Comparison of ENCODE assay signal across 30 cellular contexts in the genomic region with DNA sequence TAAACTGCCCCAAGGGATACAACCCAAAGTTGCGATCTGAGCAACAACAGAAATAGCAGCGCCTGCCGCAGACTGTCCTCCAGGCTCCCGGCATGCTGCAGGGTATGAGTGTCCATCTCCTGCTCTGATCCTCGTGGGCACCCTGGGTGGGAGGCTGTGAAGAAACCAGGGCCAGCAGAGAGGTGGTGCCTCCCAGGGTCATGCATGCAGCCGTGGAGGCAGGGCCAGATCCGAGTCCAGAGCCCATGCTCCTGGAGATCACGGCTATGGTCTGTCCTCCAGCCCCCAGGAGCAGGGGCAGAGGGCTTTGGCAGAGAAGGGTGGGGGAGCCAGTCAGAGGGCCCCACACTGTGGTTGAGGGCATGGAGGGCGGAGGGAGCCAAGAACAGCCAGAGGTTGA. TPM values are rescaled to one million over a fixed set of nuclear protein-coding genes. Genes with fewer than 3 reads are reported as not detected.
"Had no signal": no experiment of that assay in that cellular context is flagged by ENCODE, and none has a peak within 500 bp of the region (broad histone marks: within the 10 kb centered on the region; RNA-seq: fewer than 3 reads in every experiment).

No MANE protein-coding gene starts in this region.

- H3K27ac Mint-ChIP-seq: activated CD4-positive, alpha-beta T cell treated with anti-CD3 and anti-CD28 coated beads, Interleukin-2, amount 10 ng/mL, durations not matched to agents 7 days and 5 days; activated CD8-positive, alpha-beta T cell treated with anti-CD3 and anti-CD28 coated beads, Interleukin-2, amount 10 ng/mL, durations not matched to agents 7 days and 5 days; activated naive CD8-positive, alpha-beta T cell treated with anti-CD3 and anti-CD28 coated beads, Interleukin-2, amount 50 U/mL, for 24 hours; mesothelial cell of epicardium; stimulated activated naive B cell treated with anti-CD40 and anti-IgM and Interleukin-4, amounts not matched to agents 10 μg/mL and 1 μg/mL and 100 μg/mL, for 72 hours; T-cell; T-helper 2 cell treated with Interferon-gamma antibody and Interleukin-4, amounts not matched to agents 5 μg/mL and 100 μg/mL, for 36 hours had no signal

- H3K36me3 ChIP-seq: thoracic aorta, upper lobe of left lung had no signal

- FAIRE-seq: keratinocyte had no signal

- H3K9me3 Mint-ChIP-seq: activated CD4-positive, alpha-beta T cell treated with anti-CD3 and anti-CD28 coated beads, Interleukin-2, amount 10 ng/mL, durations not matched to agents 7 days and 5 days; activated naive CD8-positive, alpha-beta T cell treated with anti-CD3 and anti-CD28 coated beads, Interleukin-2, amount 50 U/mL, for 24 hours; activated T-helper 1 cell treated with anti-CD3 and anti-CD28 coated beads, Interleukin-12 subunit alpha, Interleukin-12 subunit beta, Interleukin-2, Interleukin-4 antibody, amounts not matched to agents 30 ng/mL and 10 ng/mL and 1 ng/mL, durations not matched to agents 14 hours and 24 hours and 36 hours; mesothelial cell of epicardium; naive thymus-derived CD8-positive, alpha-beta T cell; stimulated activated naive B cell treated with anti-CD40 and anti-IgM and Interleukin-4, amounts not matched to agents 10 μg/mL and 1 μg/mL and 100 μg/mL, for 72 hours; T-cell; T-helper 2 cell treated with Interferon-gamma antibody and Interleukin-4, amounts not matched to agents 5 μg/mL and 100 μg/mL, for 36 hours had no signal

- H3K27me3 ChIP-seq: upper lobe of left lung had no signal

- DNase-seq: activated CD4-positive, alpha-beta T cell treated with anti-CD3 and anti-CD28 coated beads, Interleukin-2, amount 10 ng/mL, durations not matched to agents 7 days and 5 days; activated CD8-positive, alpha-beta T cell treated with anti-CD3 and anti-CD28 coated beads, Interleukin-2, amount 10 ng/mL, durations not matched to agents 7 days and 5 days; activated gamma-delta T cell; activated naive CD4-positive, alpha-beta T cell treated with anti-CD3 and anti-CD28 coated beads, Interleukin-2, amount 50 U/mL, for 16 hours; activated naive CD8-positive, alpha-beta T cell treated with anti-CD3 and anti-CD28 coated beads, Interleukin-2, amount 50 U/mL, for 24 hours; anterior cingulate cortex; cerebellar nuclear complex; dermis blood vessel endothelial cell; effector memory CD4-positive, alpha-beta T cell; foreskin melanocyte; glutamatergic neuron; hypothalamus; naive thymus-derived CD8-positive, alpha-beta T cell; stimulated activated CD4-positive, alpha-beta T cell treated with anti-CD3 and anti-CD28 coated beads, Interleukin-15, amount 100 ng/mL, for 24 hours; stimulated activated naive B cell treated with anti-CD40 and anti-IgM and Interleukin-4, amounts not matched to agents 10 μg/mL and 1 μg/mL and 100 μg/mL, for 72 hours; T-cell had no signal

- H3K4me3 Mint-ChIP-seq: activated CD4-positive, alpha-beta T cell treated with anti-CD3 and anti-CD28 coated beads, Interleukin-2, amount 10 ng/mL, durations not matched to agents 7 days and 5 days; activated CD8-positive, alpha-beta T cell treated with anti-CD3 and anti-CD28 coated beads, Interleukin-2, amount 10 ng/mL, durations not matched to agents 7 days and 5 days; activated naive CD8-positive, alpha-beta T cell treated with anti-CD3 and anti-CD28 coated beads, Interleukin-2, amount 50 U/mL, for 24 hours; activated T-helper 1 cell treated with anti-CD3 and anti-CD28 coated beads, Interleukin-12 subunit alpha, Interleukin-12 subunit beta, Interleukin-2, Interleukin-4 antibody, amounts not matched to agents 30 ng/mL and 10 ng/mL and 1 ng/mL, durations not matched to agents 14 hours and 24 hours and 36 hours; mesothelial cell of epicardium; naive thymus-derived CD8-positive, alpha-beta T cell; stimulated activated naive B cell treated with anti-CD40 and anti-IgM and Interleukin-4, amounts not matched to agents 10 μg/mL and 1 μg/mL and 100 μg/mL, for 72 hours; T-cell; T-helper 2 cell treated with Interferon-gamma antibody and Interleukin-4, amounts not matched to agents 5 μg/mL and 100 μg/mL, for 36 hours had no signal

- ATAC-seq: activated CD4-positive, CD25-positive, alpha-beta regulatory T cell treated with anti-CD3 and anti-CD28 coated beads, Interleukin-2, amount 50 U/mL, for 24 hours; activated CD8-positive, alpha-beta T cell treated with anti-CD3 and anti-CD28 coated beads, Interleukin-2, amount 10 ng/mL, durations not matched to agents 7 days and 5 days; activated naive CD8-positive, alpha-beta T cell treated with anti-CD3 and anti-CD28 coated beads, Interleukin-2, amount 50 U/mL, for 24 hours; esophagus mucosa; left lobe of liver; naive thymus-derived CD8-positive, alpha-beta T cell; sciatic nerve; SK-N-SH treated with all-trans-retinoic acid at 6 μM for 48 hours; stimulated activated naive B cell treated with anti-CD40 and anti-IgM and Interleukin-4, amounts not matched to agents 10 μg/mL and 1 μg/mL and 100 μg/mL, for 72 hours; T-cell had no signal

- H3K27ac ChIP-seq: VCaP had no signal

- H3K9me3 ChIP-seq: thoracic aorta, upper lobe of left lung had no signal

- H3K4me3 ChIP-seq: smooth muscle cell, thoracic aorta, upper lobe of left lung had no signal

- H3K36me3 Mint-ChIP-seq: mesothelial cell of epicardium; stimulated activated naive B cell treated with anti-CD40 and anti-IgM and Interleukin-4, amounts not matched to agents 10 μg/mL and 1 μg/mL and 100 μg/mL, for 72 hours had no signal

- H3K27me3 Mint-ChIP-seq: activated CD4-positive, alpha-beta T cell treated with anti-CD3 and anti-CD28 coated beads, Interleukin-2, amount 10 ng/mL, durations not matched to agents 7 days and 5 days; activated naive CD8-positive, alpha-beta T cell treated with anti-CD3 and anti-CD28 coated beads, Interleukin-2, amount 50 U/mL, for 24 hours; naive thymus-derived CD8-positive, alpha-beta T cell; T-cell had no signal

RNA-seq across cellular contexts. Expression of gene HRH2, which starts 29.0 kb away (rescaled TPM):
- total RNA-seq: dermis blood vessel endothelial cell, lung microvascular endothelial cell had no signal
- polyA plus RNA-seq: keratinocyte had no signal
